ENCODE assay signal across 1 cellular context in the genomic region with DNA sequence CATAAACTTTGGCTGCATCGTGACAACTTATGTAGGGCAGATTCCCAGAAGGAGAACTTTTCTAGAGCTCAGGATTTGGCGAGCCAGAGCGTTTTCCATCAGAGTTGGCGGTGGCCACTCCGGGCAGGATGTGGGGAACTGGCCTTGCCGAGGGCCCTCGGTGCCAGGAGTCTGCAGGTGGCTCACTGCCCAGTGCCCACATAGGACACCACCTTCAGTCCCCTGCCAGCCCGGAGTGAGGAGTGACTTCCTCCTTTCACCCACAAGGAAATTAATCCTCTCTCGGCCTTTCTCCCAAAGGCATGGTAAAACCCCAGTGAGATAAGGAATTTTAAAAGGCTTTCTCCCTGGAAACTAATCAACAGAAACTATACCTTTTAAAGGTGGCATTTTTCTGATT.
TF ChIP-seq lines count a peak whose summit lies in the region.

No MANE protein-coding gene starts in this region.

TF ChIP-seq in GM12878, 131 proteins besides CTCF, POLR2A, EP300 and RAD21:
- TF ChIP-seq IKZF1 (conservative IDR thresholded peaks at IDR 0.05) (0 out of 2 replicates have a peak, but pooled peaks have one; percentile 13), ZSCAN29 (IDR thresholded peaks at IDR 0.05) (no peak)
